In genomic region chr11:135017296-135017695, GRCh38 we compare ENCODE assay signal across 25 cellular contexts.
"Had no signal": no experiment of that assay in that cellular context is flagged by ENCODE, and none has a peak within 500 bp of the region (broad histone marks: within the 10 kb centered on the region; RNA-seq: fewer than 3 reads in every experiment).

No MANE protein-coding gene starts in this region.

- H3K27me3 ChIP-seq: dorsolateral prefrontal cortex, gastrocnemius medialis had no signal

- H3K4me3 ChIP-seq: coronary artery, dorsolateral prefrontal cortex, esophagus squamous epithelium, gastrocnemius medialis, heart right ventricle, left ventricle myocardium inferior, lower lobe of right lung had no signal

- H3K9me3 Mint-ChIP-seq: natural killer cell had no signal

- H3K27ac Mint-ChIP-seq: naive thymus-derived CD4-positive, alpha-beta T cell; natural killer cell had no signal

- ATAC-seq: gastrocnemius medialis; heart right ventricle; left colon; left lobe of liver; lower lobe of right lung; naive thymus-derived CD4-positive, alpha-beta T cell; natural killer cell had no signal

- H3K4me1 ChIP-seq: esophagus squamous epithelium, gastrocnemius medialis, heart right ventricle, left ventricle myocardium inferior, lower lobe of right lung had no signal

- H3K36me3 ChIP-seq: esophagus squamous epithelium, gastrocnemius medialis, heart right ventricle, left ventricle myocardium inferior, lower lobe of right lung had no signal

- DNase-seq: dermis blood vessel endothelial cell; dorsolateral prefrontal cortex; effector CD4-positive, alpha-beta T cell; effector memory CD4-positive, alpha-beta T cell; esophagus squamous epithelium; foreskin fibroblast; foreskin melanocyte; gastrocnemius medialis; glutamatergic neuron; head of caudate nucleus; heart right ventricle; hippocampal formation; kidney; kidney glomerular epithelial cell; left colon; left ventricle myocardium inferior; lower lobe of right lung; mesenchymal stem cell; midbrain; naive thymus-derived CD4-positive, alpha-beta T cell; natural killer cell had no signal

- H3K27ac ChIP-seq: coronary artery, dorsolateral prefrontal cortex, esophagus squamous epithelium, gastrocnemius medialis, heart right ventricle, left ventricle myocardium inferior, lower lobe of right lung had no signal

- H3K9me3 ChIP-seq: esophagus squamous epithelium, gastrocnemius medialis, lower lobe of right lung had no signal

- FAIRE-seq: endothelial cell of umbilical vein, islet of Langerhans had no signal

- H3K4me3 Mint-ChIP-seq: naive thymus-derived CD4-positive, alpha-beta T cell; natural killer cell had no signal

- H3K36me3 Mint-ChIP-seq: naive thymus-derived CD4-positive, alpha-beta T cell; natural killer cell had no signal
